Comparison of ENCODE assay signal across 19 cellular contexts in genomic region chr3:138400651-138401070, GRCh38. TPM values are rescaled to one million over a fixed set of nuclear protein-coding genes. Genes with fewer than 3 reads are reported as not detected.
"Had no signal": no experiment of that assay in that cellular context is flagged by ENCODE, and none has a peak within 500 bp of the region (broad histone marks: within the 10 kb centered on the region; RNA-seq: fewer than 3 reads in every experiment).

No MANE protein-coding gene starts in this region.

- H3K36me3 ChIP-seq: colonic mucosa, transverse colon, WERI-Rb-1 had no signal

- H3K27ac ChIP-seq: colonic mucosa, skin epidermis, transverse colon, vagina, WERI-Rb-1 had no signal

- H3K4me3 ChIP-seq: colonic mucosa, skin epidermis, transverse colon, vagina had no signal

- H3K36me3 Mint-ChIP-seq: activated CD4-positive, alpha-beta memory T cell treated with anti-CD3 and anti-CD28 coated beads for 36 hours; stimulated activated naive B cell treated with anti-CD40 and anti-IgM and Interleukin-4, amounts not matched to agents 10 μg/mL and 1 μg/mL and 100 μg/mL, for 72 hours had no signal

- DNase-seq: activated CD4-positive, alpha-beta memory T cell treated with anti-CD3 and anti-CD28 coated beads for 36 hours; activated CD4-positive, alpha-beta T cell treated with anti-CD3 and anti-CD28 coated beads for 36 hours; activated effector memory CD4-positive, alpha-beta T cell treated with Interleukin-2 at 50 U/mL for 16 hours; activated naive CD4-positive, alpha-beta T cell treated with anti-CD3 and anti-CD28 coated beads, Interleukin-2, amount 50 U/mL, for 16 hours; activated T-cell treated with anti-CD3 and anti-CD28 coated beads, Interleukin-2, amount 50 U/mL, for 4 hours; central memory CD4-positive, alpha-beta T cell; colonic mucosa; effector CD8-positive, alpha-beta T cell; foreskin melanocyte; left colon; stimulated activated CD4-positive, alpha-beta T cell treated with anti-CD3 and anti-CD28 coated beads, Interleukin-15, amount 100 ng/mL, for 24 hours; stimulated activated CD4-positive, alpha-beta T cell treated with anti-CD3 and anti-CD28 coated beads, Interleukin-4, amount 100 ng/mL, for 1 hour; stimulated activated naive B cell treated with anti-CD40 and anti-IgM and Interleukin-4, amounts not matched to agents 10 μg/mL and 1 μg/mL and 100 μg/mL, for 72 hours; T-helper 17 cell; transverse colon; WERI-Rb-1 had no signal

- H3K9me3 Mint-ChIP-seq: activated CD4-positive, alpha-beta memory T cell treated with anti-CD3 and anti-CD28 coated beads for 36 hours; activated T-cell treated with anti-CD3 and anti-CD28 coated beads, Interleukin-2, amount 50 U/mL, for 4 hours; stimulated activated naive B cell treated with anti-CD40 and anti-IgM and Interleukin-4, amounts not matched to agents 10 μg/mL and 1 μg/mL and 100 μg/mL, for 72 hours had no signal

- H3K4me1 Mint-ChIP-seq: activated CD4-positive, alpha-beta T cell treated with anti-CD3 and anti-CD28 coated beads for 36 hours had no signal

- H3K27me3 ChIP-seq: colonic mucosa, transverse colon, vagina had no signal

- H3K9me3 ChIP-seq: colonic mucosa, transverse colon, vagina had no signal

- H3K27ac Mint-ChIP-seq: activated CD4-positive, alpha-beta memory T cell treated with anti-CD3 and anti-CD28 coated beads for 36 hours; activated CD4-positive, alpha-beta T cell treated with anti-CD3 and anti-CD28 coated beads for 36 hours; stimulated activated naive B cell treated with anti-CD40 and anti-IgM and Interleukin-4, amounts not matched to agents 10 μg/mL and 1 μg/mL and 100 μg/mL, for 72 hours; T-helper 17 cell had no signal

- H3K4me3 Mint-ChIP-seq: activated CD4-positive, alpha-beta memory T cell treated with anti-CD3 and anti-CD28 coated beads for 36 hours; activated CD4-positive, alpha-beta T cell treated with anti-CD3 and anti-CD28 coated beads for 36 hours; activated T-cell treated with anti-CD3 and anti-CD28 coated beads, Interleukin-2, amount 50 U/mL, for 4 hours; stimulated activated naive B cell treated with anti-CD40 and anti-IgM and Interleukin-4, amounts not matched to agents 10 μg/mL and 1 μg/mL and 100 μg/mL, for 72 hours; T-helper 17 cell had no signal

- ATAC-seq: activated CD4-positive, alpha-beta T cell treated with anti-CD3 and anti-CD28 coated beads for 36 hours; activated T-cell treated with anti-CD3 and anti-CD28 coated beads, Interleukin-2, amount 50 U/mL, for 4 hours; left colon; stimulated activated naive B cell treated with anti-CD40 and anti-IgM and Interleukin-4, amounts not matched to agents 10 μg/mL and 1 μg/mL and 100 μg/mL, for 72 hours; T-helper 17 cell had no signal

- H3K4me1 ChIP-seq: colonic mucosa, transverse colon, vagina had no signal

- H3K27me3 Mint-ChIP-seq: activated CD4-positive, alpha-beta memory T cell treated with anti-CD3 and anti-CD28 coated beads for 36 hours; activated CD4-positive, alpha-beta T cell treated with anti-CD3 and anti-CD28 coated beads for 36 hours had no signal

RNA-seq across cellular contexts. Expression of gene ESYT3, which starts 33.8 kb away (rescaled TPM):
- polyA plus RNA-seq: fibroblast of lung had no signal
